In the genomic region with DNA sequence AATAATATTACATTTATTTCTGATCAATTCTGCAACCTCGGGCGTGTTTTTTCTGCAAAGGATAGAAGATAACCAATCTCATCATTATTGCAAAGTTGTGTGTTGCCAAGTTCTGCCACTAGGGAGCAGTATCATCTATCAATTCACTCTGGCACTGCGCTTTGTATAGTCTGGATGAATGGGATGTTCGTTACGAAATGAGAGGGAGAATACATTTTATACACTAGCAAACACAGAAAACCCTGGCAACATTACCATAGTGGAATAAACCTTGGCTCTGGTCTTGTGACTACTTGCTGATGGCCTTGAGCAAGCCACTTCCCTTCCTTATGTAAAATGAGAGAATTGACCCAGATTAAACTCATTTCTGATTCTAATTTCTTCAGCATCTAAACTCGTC, we compare ENCODE assay signal across 8 cellular contexts.
DNase-seq lines count a peak whose midpoint lies in the region; ATAC-seq, FAIRE-seq and TF ChIP-seq lines count a peak whose summit lies in the region.

No MANE protein-coding gene starts in this region.

- FAIRE-seq in G401.6 (lab: Jason Lieb, UNC): peak; percentile 25

- ATAC-seq in GM21786 (IDR thresholded peaks at IDR 0.05; ENCODE audit: unreplicated experiment) (peak; percentile 92), sciatic nerve (peak; percentile 84), HG03135 (IDR thresholded peaks at IDR 0.05; ENCODE audit: unreplicated experiment) (no peak)

- peaks cover 46% of the 10 kb centered on the region for H3K27me3 ChIP-seq in left ventricle myocardium inferior (ENCODE audit: low read depth)

- TF ChIP-seq CTCF in left ventricle myocardium inferior (IDR thresholded peaks at IDR 0.05; ENCODE audit: borderline replicate concordance): peak; percentile 84

- peak; percentile 63 for DNase-seq in LHCN-M2 (ENCODE audit: low read depth)
- DNase-seq in RPMI8226: peak; percentile 44
- DNase-seq in amniotic epithelial cell (ENCODE audit: low read depth): peak; percentile 62
- no peak for DNase-seq in left ventricle myocardium inferior
- peak; percentile 63 for DNase-seq in sciatic nerve (ENCODE audit: low spot score)

- no peaks in the 10 kb centered on the region for H3K36me3 ChIP-seq in left ventricle myocardium inferior

- H3K4me3 ChIP-seq in left ventricle myocardium inferior: no peak overlapping the region

- intact Hi-C loops in left ventricle myocardium inferior (cut with micrococcal nuclease) (loop anchor here (5.0 kb wide), 1 partner anchor 392 kb away; no protein-coding TSS in a partner anchor), sciatic nerve (cut with DNase I) (no loop called here)

- no peaks in the 10 kb centered on the region for H3K9me3 ChIP-seq in left ventricle myocardium inferior (replicated peaks)

- H3K4me1 ChIP-seq in left ventricle myocardium inferior: no peaks in the 10 kb centered on the region

- H3K27ac ChIP-seq in left ventricle myocardium inferior (replicated peaks): no peak overlapping the region
